1 cellular context compared by ENCODE assay signal in the genomic region with DNA sequence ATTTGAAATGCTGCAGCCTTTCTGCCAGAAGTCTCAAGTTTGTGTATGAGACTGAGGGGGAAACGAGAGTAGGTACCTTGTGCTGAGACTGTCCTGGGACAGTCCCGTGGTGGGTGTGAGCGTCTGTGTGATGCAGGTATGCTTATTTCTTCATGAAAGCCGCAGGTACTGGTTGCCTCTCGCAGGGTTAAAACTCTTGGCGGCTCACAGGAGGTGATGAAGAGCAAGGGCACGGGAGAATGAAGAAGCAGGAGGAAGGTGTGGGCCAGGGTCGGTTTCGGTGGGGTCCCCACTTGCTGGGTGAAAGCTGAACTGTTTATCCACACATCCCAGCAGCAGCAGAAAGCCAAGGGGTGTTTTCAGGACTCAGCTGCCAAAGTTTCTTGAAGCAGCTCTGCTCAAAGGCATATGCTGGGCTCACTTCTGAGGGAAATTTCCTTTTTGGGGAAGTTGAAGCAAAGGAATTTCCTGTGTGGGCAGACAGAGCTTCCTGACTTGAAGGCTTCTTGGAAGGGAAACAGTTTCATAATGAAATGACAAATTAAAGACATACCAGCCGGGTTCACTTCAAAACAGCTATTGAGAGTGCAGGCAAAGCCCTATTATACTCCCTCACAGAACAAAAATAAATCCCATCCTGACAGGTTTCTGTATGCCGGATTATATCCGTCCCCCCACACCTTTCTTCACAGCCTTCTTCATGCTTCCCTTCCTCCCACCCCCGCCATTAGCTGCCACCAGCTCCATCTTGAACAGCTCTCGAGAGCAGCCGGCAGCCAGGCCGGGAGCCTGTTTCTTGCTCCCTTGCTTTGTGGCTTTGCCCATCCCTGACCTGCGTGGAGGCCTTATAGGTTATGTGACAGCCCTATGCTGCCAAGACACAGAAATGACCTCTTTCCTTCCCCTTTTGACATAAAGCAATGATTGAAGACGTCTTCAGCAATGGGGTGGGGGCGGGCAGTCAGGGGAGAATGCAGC.
TF ChIP-seq lines count a peak whose summit lies in the region.

No MANE protein-coding gene starts in this region.

TF ChIP-seq in GM12878, 131 proteins besides CTCF, POLR2A, EP300 and RAD21 (continued from another document):
- no peak for TF ChIP-seq KAT2A (conservative IDR thresholded peaks at IDR 0.05; ENCODE audit: control insufficient read depth, low read depth, low read length)
- TF ChIP-seq, protein P1, sequence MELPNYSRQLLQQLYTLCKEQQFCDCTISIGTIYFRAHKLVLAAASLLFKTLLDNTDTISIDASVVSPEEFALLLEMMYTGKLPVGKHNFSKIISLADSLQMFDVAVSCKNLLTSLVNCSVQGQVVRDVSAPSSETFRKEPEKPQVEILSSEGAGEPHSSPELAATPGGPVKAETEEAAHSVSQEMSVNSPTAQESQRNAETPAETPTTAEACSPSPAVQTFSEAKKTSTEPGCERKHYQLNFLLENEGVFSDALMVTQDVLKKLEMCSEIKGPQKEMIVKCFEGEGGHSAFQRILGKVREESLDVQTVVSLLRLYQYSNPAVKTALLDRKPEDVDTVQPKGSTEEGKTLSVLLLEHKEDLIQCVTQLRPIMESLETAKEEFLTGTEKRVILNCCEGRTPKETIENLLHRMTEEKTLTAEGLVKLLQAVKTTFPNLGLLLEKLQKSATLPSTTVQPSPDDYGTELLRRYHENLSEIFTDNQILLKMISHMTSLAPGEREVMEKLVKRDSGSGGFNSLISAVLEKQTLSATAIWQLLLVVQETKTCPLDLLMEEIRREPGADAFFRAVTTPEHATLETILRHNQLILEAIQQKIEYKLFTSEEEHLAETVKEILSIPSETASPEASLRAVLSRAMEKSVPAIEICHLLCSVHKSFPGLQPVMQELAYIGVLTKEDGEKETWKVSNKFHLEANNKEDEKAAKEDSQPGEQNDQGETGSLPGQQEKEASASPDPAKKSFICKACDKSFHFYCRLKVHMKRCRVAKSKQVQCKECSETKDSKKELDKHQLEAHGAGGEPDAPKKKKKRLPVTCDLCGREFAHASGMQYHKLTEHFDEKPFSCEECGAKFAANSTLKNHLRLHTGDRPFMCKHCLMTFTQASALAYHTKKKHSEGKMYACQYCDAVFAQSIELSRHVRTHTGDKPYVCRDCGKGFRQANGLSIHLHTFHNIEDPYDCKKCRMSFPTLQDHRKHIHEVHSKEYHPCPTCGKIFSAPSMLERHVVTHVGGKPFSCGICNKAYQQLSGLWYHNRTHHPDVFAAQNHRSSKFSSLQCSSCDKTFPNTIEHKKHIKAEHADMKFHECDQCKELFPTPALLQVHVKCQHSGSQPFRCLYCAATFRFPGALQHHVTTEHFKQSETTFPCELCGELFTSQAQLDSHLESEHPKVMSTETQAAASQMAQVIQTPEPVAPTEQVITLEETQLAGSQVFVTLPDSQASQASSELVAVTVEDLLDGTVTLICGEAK (IDR thresholded peaks at IDR 0.05; ENCODE audit: borderline replicate concordance) = no peak
- TF ChIP-seq BMI1 (IDR thresholded peaks at IDR 0.05; ENCODE audit: borderline replicate concordance) = no peak
- peak; percentile 81 for TF ChIP-seq MEF2B (IDR thresholded peaks at IDR 0.05; ENCODE audit: partially characterized antibody, poor library complexity, severe bottlenecking)
- TF ChIP-seq SP1 (IDR thresholded peaks at IDR 0.05; ENCODE audit: low read depth, low read length) = peak; percentile 72
- TF ChIP-seq KLF5 (IDR thresholded peaks at IDR 0.05; ENCODE audit: partially characterized antibody) = peak; percentile 21
- peak; percentile 89 for TF ChIP-seq YY1 (IDR thresholded peaks at IDR 0.05; ENCODE audit: low read depth, low read length)
- peak; percentile 68; the same call in 1 of the 2 replicates for TF ChIP-seq ATF7 (IDR thresholded peaks at IDR 0.05; ENCODE audit: low read depth)
- 0 out of 2 replicates have a peak, but pooled peaks have one; percentile 32 for TF ChIP-seq TBL1XR1 (IDR thresholded peaks at IDR 0.05; ENCODE audit: low read depth, low read length)
- TF ChIP-seq, protein P2, sequence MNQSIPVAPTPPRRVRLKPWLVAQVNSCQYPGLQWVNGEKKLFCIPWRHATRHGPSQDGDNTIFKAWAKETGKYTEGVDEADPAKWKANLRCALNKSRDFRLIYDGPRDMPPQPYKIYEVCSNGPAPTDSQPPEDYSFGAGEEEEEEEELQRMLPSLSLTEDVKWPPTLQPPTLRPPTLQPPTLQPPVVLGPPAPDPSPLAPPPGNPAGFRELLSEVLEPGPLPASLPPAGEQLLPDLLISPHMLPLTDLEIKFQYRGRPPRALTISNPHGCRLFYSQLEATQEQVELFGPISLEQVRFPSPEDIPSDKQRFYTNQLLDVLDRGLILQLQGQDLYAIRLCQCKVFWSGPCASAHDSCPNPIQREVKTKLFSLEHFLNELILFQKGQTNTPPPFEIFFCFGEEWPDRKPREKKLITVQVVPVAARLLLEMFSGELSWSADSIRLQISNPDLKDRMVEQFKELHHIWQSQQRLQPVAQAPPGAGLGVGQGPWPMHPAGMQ (IDR thresholded peaks at IDR 0.05; ENCODE audit: borderline replicate concordance) = no peak
- TF ChIP-seq FOXM1 (IDR thresholded peaks at IDR 0.05; ENCODE audit: low read depth, low read length) = no peak
- TF ChIP-seq BACH1 (IDR thresholded peaks at IDR 0.05; ENCODE audit: borderline replicate concordance) = peak; percentile 50; the same call in 1 of the 2 replicates
- TF ChIP-seq, protein P3, sequence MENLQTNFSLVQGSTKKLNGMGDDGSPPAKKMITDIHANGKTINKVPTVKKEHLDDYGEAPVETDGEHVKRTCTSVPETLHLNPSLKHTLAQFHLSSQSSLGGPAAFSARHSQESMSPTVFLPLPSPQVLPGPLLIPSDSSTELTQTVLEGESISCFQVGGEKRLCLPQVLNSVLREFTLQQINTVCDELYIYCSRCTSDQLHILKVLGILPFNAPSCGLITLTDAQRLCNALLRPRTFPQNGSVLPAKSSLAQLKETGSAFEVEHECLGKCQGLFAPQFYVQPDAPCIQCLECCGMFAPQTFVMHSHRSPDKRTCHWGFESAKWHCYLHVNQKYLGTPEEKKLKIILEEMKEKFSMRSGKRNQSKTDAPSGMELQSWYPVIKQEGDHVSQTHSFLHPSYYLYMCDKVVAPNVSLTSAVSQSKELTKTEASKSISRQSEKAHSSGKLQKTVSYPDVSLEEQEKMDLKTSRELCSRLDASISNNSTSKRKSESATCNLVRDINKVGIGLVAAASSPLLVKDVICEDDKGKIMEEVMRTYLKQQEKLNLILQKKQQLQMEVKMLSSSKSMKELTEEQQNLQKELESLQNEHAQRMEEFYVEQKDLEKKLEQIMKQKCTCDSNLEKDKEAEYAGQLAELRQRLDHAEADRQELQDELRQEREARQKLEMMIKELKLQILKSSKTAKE (IDR thresholded peaks at IDR 0.05; ENCODE audit: low read depth, poor library complexity, severe bottlenecking) = peak; percentile 76
- no peak for TF ChIP-seq NR2C1 (IDR thresholded peaks at IDR 0.05)
- no peak for TF ChIP-seq ZNF24 (IDR thresholded peaks at IDR 0.05)
- TF ChIP-seq NBN (IDR thresholded peaks at IDR 0.05) = peak; percentile 83
- peak; percentile 74; the same call in 1 of the 2 replicates for TF ChIP-seq ZNF217 (IDR thresholded peaks at IDR 0.05)
- TF ChIP-seq CREM (IDR thresholded peaks at IDR 0.05; ENCODE audit: low read depth) = peak; percentile 72
- no peak for TF ChIP-seq FOXK2 (IDR thresholded peaks at IDR 0.05)
- peak; percentile 97 for TF ChIP-seq IKZF1 (conservative IDR thresholded peaks at IDR 0.05)
- TF ChIP-seq, protein P4, sequence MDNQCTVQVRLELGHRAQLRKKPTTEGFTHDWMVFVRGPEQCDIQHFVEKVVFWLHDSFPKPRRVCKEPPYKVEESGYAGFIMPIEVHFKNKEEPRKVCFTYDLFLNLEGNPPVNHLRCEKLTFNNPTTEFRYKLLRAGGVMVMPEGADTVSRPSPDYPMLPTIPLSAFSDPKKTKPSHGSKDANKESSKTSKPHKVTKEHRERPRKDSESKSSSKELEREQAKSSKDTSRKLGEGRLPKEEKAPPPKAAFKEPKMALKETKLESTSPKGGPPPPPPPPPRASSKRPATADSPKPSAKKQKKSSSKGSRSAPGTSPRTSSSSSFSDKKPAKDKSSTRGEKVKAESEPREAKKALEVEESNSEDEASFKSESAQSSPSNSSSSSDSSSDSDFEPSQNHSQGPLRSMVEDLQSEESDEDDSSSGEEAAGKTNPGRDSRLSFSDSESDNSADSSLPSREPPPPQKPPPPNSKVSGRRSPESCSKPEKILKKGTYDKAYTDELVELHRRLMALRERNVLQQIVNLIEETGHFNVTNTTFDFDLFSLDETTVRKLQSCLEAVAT (IDR thresholded peaks at IDR 0.05) = peak; percentile 87
- TF ChIP-seq POLR2AphosphoS5 (IDR thresholded peaks at IDR 0.05; ENCODE audit: low read length) = peak; percentile 60
- TF ChIP-seq MTA2 (IDR thresholded peaks at IDR 0.05; ENCODE audit: low read depth) = peak; percentile 88
- TF ChIP-seq, protein P5, sequence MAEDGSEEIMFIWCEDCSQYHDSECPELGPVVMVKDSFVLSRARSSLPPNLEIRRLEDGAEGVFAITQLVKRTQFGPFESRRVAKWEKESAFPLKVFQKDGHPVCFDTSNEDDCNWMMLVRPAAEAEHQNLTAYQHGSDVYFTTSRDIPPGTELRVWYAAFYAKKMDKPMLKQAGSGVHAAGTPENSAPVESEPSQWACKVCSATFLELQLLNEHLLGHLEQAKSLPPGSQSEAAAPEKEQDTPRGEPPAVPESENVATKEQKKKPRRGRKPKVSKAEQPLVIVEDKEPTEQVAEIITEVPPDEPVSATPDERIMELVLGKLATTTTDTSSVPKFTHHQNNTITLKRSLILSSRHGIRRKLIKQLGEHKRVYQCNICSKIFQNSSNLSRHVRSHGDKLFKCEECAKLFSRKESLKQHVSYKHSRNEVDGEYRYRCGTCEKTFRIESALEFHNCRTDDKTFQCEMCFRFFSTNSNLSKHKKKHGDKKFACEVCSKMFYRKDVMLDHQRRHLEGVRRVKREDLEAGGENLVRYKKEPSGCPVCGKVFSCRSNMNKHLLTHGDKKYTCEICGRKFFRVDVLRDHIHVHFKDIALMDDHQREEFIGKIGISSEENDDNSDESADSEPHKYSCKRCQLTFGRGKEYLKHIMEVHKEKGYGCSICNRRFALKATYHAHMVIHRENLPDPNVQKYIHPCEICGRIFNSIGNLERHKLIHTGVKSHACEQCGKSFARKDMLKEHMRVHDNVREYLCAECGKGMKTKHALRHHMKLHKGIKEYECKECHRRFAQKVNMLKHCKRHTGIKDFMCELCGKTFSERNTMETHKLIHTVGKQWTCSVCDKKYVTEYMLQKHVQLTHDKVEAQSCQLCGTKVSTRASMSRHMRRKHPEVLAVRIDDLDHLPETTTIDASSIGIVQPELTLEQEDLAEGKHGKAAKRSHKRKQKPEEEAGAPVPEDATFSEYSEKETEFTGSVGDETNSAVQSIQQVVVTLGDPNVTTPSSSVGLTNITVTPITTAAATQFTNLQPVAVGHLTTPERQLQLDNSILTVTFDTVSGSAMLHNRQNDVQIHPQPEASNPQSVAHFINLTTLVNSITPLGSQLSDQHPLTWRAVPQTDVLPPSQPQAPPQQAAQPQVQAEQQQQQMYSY (CRISPR knock-in tag; IDR thresholded peaks at IDR 0.05) = no peak
- peak; percentile 65; the same call in 1 of the 2 replicates for TF ChIP-seq CBFB (IDR thresholded peaks at IDR 0.05; ENCODE audit: low read depth)
- peak; percentile 85 for TF ChIP-seq SMAD1 (IDR thresholded peaks at IDR 0.05; ENCODE audit: low read depth, partially characterized antibody)
- TF ChIP-seq MYB (IDR thresholded peaks at IDR 0.05; ENCODE audit: borderline replicate concordance, low read depth, low read length) = no peak
- peak; percentile 72; the same call in 1 of the 2 replicates for TF ChIP-seq ZBED1 (IDR thresholded peaks at IDR 0.05; ENCODE audit: borderline replicate concordance)
- TF ChIP-seq TCF12 (IDR thresholded peaks at IDR 0.05; ENCODE audit: low read depth, low read length) = peak; percentile 62
- peak; percentile 89 for TF ChIP-seq IRF4 (IDR thresholded peaks at IDR 0.05; ENCODE audit: low read depth, low read length)
- peak in 1 of 2 experiments; percentile 94; a peak in 2 of 4 replicates for TF ChIP-seq ETV6 (conservative IDR thresholded peaks at IDR 0.05 in 1 of 2, IDR thresholded peaks at IDR 0.05 in 1 of 2; ENCODE audit: borderline replicate concordance in 1 of 2, low read depth in 1 of 2)
- TF ChIP-seq SPI1 (IDR thresholded peaks at IDR 0.05; ENCODE audit: borderline replicate concordance, insufficient read depth, low read depth, low read length) = peak; percentile 42; the same call in 1 of the 2 replicates
- TF ChIP-seq CHD4 (IDR thresholded peaks at IDR 0.05) = no peak
- TF ChIP-seq SREBF1 (IDR thresholded peaks at IDR 0.05; ENCODE audit: low read length) = no peak
- TF ChIP-seq, protein P6, sequence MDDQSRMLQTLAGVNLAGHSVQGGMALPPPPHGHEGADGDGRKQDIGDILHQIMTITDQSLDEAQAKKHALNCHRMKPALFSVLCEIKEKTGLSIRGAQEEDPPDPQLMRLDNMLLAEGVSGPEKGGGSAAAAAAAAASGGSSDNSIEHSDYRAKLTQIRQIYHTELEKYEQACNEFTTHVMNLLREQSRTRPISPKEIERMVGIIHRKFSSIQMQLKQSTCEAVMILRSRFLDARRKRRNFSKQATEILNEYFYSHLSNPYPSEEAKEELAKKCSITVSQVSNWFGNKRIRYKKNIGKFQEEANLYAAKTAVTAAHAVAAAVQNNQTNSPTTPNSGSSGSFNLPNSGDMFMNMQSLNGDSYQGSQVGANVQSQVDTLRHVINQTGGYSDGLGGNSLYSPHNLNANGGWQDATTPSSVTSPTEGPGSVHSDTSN (IDR thresholded peaks at IDR 0.05; ENCODE audit: insufficient replicate concordance, low read depth, low read length) = peak; percentile 24
